Comparison of ENCODE assay signal across 21 cellular contexts in the genomic region with DNA sequence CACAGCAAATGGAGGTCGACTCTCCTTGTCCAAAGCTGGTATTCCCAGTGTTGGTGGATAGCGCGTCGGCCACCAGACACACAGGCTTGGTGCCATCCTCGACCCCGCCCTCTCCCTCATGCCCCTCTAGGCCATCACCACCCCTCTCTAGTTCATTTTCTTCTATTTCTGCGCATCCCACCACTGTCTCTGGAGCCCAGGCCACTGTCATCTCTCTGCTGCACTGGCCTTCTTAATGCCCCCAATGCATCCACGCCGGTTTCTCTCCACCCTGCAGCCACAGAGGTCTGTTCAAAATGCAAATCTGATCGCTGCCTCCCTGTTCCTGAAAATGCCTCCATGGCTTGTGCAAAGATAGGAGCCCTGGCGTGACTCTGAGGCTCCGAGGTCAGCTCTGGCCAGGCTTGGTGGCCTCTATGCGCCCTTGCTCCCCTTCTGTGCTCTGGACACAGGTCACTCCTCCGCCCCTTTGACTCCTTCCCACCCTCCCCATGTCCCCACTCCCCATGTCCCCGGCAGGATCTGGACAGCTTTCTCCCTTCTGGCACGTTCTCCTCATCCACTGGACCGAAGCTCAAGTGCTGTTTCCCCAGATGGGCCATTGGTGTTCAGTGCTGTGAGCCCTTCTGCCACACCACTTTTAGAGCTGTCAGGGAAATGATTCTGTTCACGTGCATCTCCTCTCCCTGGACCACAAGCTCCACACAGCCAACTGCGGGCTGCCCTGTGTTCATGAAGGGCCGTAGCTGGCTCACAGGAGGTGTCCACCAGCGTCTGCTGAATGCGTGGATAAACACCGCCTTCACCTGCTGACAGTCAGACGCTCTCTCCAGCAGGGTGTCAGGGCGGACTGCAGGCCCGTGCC. TPM values are rescaled to one million over a fixed set of nuclear protein-coding genes. Genes with fewer than 3 reads are reported as not detected.
A peak's percentile ranks its signal among the peaks of the same experiment; 100 is the strongest.
DNase-seq lines count a peak whose midpoint lies in the region; ATAC-seq and TF ChIP-seq lines count a peak whose summit lies in the region.
"Had no signal": no experiment of that assay in that cellular context is flagged by ENCODE, and none has a peak within 500 bp of the region (broad histone marks: within the 10 kb centered on the region; RNA-seq: fewer than 3 reads in every experiment).

No MANE protein-coding gene starts in this region.

- no peak for ATAC-seq in HG02571 (IDR thresholded peaks at IDR 0.05; ENCODE audit: unreplicated experiment)
- no peak for ATAC-seq in GM21737 (IDR thresholded peaks at IDR 0.05; ENCODE audit: unreplicated experiment)
- ATAC-seq: activated naive CD8-positive, alpha-beta T cell treated with anti-CD3 and anti-CD28 coated beads, Interleukin-2, amount 50 U/mL, for 24 hours; body of pancreas; foreskin keratinocyte; stimulated activated effector memory CD8-positive, alpha-beta T cell treated with anti-CD3 and anti-CD28 coated beads, Interleukin-12 subunit alpha, Interleukin-12 subunit beta, amount 100 ng/mL, for 72 hours; WTC11 had no signal

- H3K4me1 ChIP-seq in thyroid gland, result peaks cover 12 to 14% of the 10 kb centered on the region in 2 donors
- H3K4me1 ChIP-seq: foreskin keratinocyte, parathyroid adenoma had no signal

- CTCF ChIA-PET in activated naive CD4-positive, alpha-beta T cell treated with anti-CD3 and anti-CD28 coated beads, Interleukin-2, amount 10 ng/mL, durations not matched to agents 7 days and 5 days (lab: Charles Lee), result interaction anchor here (0.7 to 1.4 kb wide), 2 partner anchors 79 to 80 kb away, joined by 3 read pairs; no protein-coding TSS in a partner anchor
- CTCF ChIA-PET in activated naive CD4-positive, alpha-beta T cell treated with anti-CD3 and anti-CD28 coated beads for 36 hours (lab: Charles Lee), result interaction anchor here (0.6 to 1.2 kb wide), 2 partner anchors 79 to 197 kb away, joined by 3 to 8 read pairs; no protein-coding TSS in a partner anchor

- peak; percentile 12 for DNase-seq in activated naive CD4-positive, alpha-beta T cell treated with anti-CD3 and anti-CD28 coated beads, Interleukin-2, amount 10 ng/mL, durations not matched to agents 7 days and 5 days
- DNase-seq in activated naive CD4-positive, alpha-beta T cell treated with anti-CD3 and anti-CD28 coated beads for 36 hours, result no peak
- DNase-seq in cerebellar cortex (ENCODE audit: low spot score) (peak; percentile 78), mesenteric fat pad (ENCODE audit: low spot score) (peak; percentile 77), thyroid gland (peak; percentile 69 to 73), GOT3 (lab: John Stamatoyannopoulos, UW) (no peak)
- DNase-seq: activated naive CD8-positive, alpha-beta T cell treated with anti-CD3 and anti-CD28 coated beads, Interleukin-2, amount 50 U/mL, for 24 hours; body of pancreas; foreskin keratinocyte; KG1; NCI-H2029; NCI-H345 had no signal

- no peaks in the 10 kb centered on the region for H3K9me3 Mint-ChIP-seq in activated naive CD4-positive, alpha-beta T cell treated with anti-CD3 and anti-CD28 coated beads, Interleukin-2, amount 10 ng/mL, durations not matched to agents 7 days and 5 days
- no peaks in the 10 kb centered on the region for H3K9me3 Mint-ChIP-seq in activated naive CD4-positive, alpha-beta T cell treated with anti-CD3 and anti-CD28 coated beads for 36 hours
- H3K9me3 Mint-ChIP-seq: activated naive CD8-positive, alpha-beta T cell treated with anti-CD3 and anti-CD28 coated beads, Interleukin-2, amount 50 U/mL, for 24 hours; dendritic cell treated with granulocyte-macrophage colony-stimulating factor and Interleukin-4, amounts not matched to agents 40 ng/mL and 50 ng/mL, for 4 days; stimulated activated effector memory CD8-positive, alpha-beta T cell treated with anti-CD3 and anti-CD28 coated beads, Interleukin-12 subunit alpha, Interleukin-12 subunit beta, amount 100 ng/mL, for 72 hours; WTC11 had no signal

- no peak overlapping the region for H3K4me3 Mint-ChIP-seq in activated naive CD4-positive, alpha-beta T cell treated with anti-CD3 and anti-CD28 coated beads, Interleukin-2, amount 10 ng/mL, durations not matched to agents 7 days and 5 days
- no peak overlapping the region for H3K4me3 Mint-ChIP-seq in activated naive CD4-positive, alpha-beta T cell treated with anti-CD3 and anti-CD28 coated beads for 36 hours
- H3K4me3 Mint-ChIP-seq: activated naive CD8-positive, alpha-beta T cell treated with anti-CD3 and anti-CD28 coated beads, Interleukin-2, amount 50 U/mL, for 24 hours; dendritic cell treated with granulocyte-macrophage colony-stimulating factor and Interleukin-4, amounts not matched to agents 40 ng/mL and 50 ng/mL, for 4 days; memory B cell; stimulated activated effector memory CD8-positive, alpha-beta T cell treated with anti-CD3 and anti-CD28 coated beads, Interleukin-12 subunit alpha, Interleukin-12 subunit beta, amount 100 ng/mL, for 72 hours; WTC11 had no signal

- TF ChIP-seq CTCF in thyroid gland (IDR thresholded peaks at IDR 0.05), result no peak

- H3K9me3 ChIP-seq in thyroid gland, result no peaks in the 10 kb centered on the region
- H3K9me3 ChIP-seq: body of pancreas, SK-N-SH had no signal

- H3K4me1 Mint-ChIP-seq in activated naive CD4-positive, alpha-beta T cell treated with anti-CD3 and anti-CD28 coated beads, Interleukin-2, amount 10 ng/mL, durations not matched to agents 7 days and 5 days, result peaks cover 7% of the 10 kb centered on the region
- H3K4me1 Mint-ChIP-seq in activated naive CD4-positive, alpha-beta T cell treated with anti-CD3 and anti-CD28 coated beads for 36 hours (ENCODE audit: low read depth), result peaks cover 8% of the 10 kb centered on the region
- H3K4me1 Mint-ChIP-seq: memory B cell had no signal

- no peaks in the 10 kb centered on the region for H3K36me3 Mint-ChIP-seq in activated naive CD4-positive, alpha-beta T cell treated with anti-CD3 and anti-CD28 coated beads, Interleukin-2, amount 10 ng/mL, durations not matched to agents 7 days and 5 days
- H3K36me3 Mint-ChIP-seq in activated naive CD4-positive, alpha-beta T cell treated with anti-CD3 and anti-CD28 coated beads for 36 hours (ENCODE audit: low read depth), result no peaks in the 10 kb centered on the region
- H3K36me3 Mint-ChIP-seq: memory B cell; stimulated activated effector memory CD8-positive, alpha-beta T cell treated with anti-CD3 and anti-CD28 coated beads, Interleukin-12 subunit alpha, Interleukin-12 subunit beta, amount 100 ng/mL, for 72 hours; WTC11 had no signal

- H3K4me3 ChIP-seq in thyroid gland (replicated peaks in 1 of 3), result no peak overlapping the region
- H3K4me3 ChIP-seq: body of pancreas had no signal

- H3K27me3 ChIP-seq in thyroid gland, result no peaks in the 10 kb centered on the region
- H3K27me3 ChIP-seq: foreskin keratinocyte had no signal

- H3K27ac ChIP-seq in thyroid gland, result no peak overlapping the region
- H3K27ac ChIP-seq: body of pancreas, C4-2B, foreskin keratinocyte, parathyroid adenoma had no signal

- no peaks in the 10 kb centered on the region for H3K36me3 ChIP-seq in thyroid gland

- TF ChIP-seq POLR2A in thyroid gland (IDR thresholded peaks at IDR 0.05), result no peak

- WGBS in thyroid gland, 2 donors, result 52 to 66% methylated on average over 26 of the region's 26 CpGs

- no peak overlapping the region for H3K27ac Mint-ChIP-seq in activated naive CD4-positive, alpha-beta T cell treated with anti-CD3 and anti-CD28 coated beads, Interleukin-2, amount 10 ng/mL, durations not matched to agents 7 days and 5 days
- no peak overlapping the region for H3K27ac Mint-ChIP-seq in activated naive CD4-positive, alpha-beta T cell treated with anti-CD3 and anti-CD28 coated beads for 36 hours
- H3K27ac Mint-ChIP-seq: activated naive CD8-positive, alpha-beta T cell treated with anti-CD3 and anti-CD28 coated beads, Interleukin-2, amount 50 U/mL, for 24 hours; dendritic cell treated with granulocyte-macrophage colony-stimulating factor and Interleukin-4, amounts not matched to agents 40 ng/mL and 50 ng/mL, for 4 days; memory B cell; stimulated activated effector memory CD8-positive, alpha-beta T cell treated with anti-CD3 and anti-CD28 coated beads, Interleukin-12 subunit alpha, Interleukin-12 subunit beta, amount 100 ng/mL, for 72 hours had no signal

- H3K27me3 Mint-ChIP-seq in activated naive CD4-positive, alpha-beta T cell treated with anti-CD3 and anti-CD28 coated beads, Interleukin-2, amount 10 ng/mL, durations not matched to agents 7 days and 5 days, result peaks cover 6% of the 10 kb centered on the region
- H3K27me3 Mint-ChIP-seq in activated naive CD4-positive, alpha-beta T cell treated with anti-CD3 and anti-CD28 coated beads for 36 hours (ENCODE audit: low read depth), result peaks cover 8% of the 10 kb centered on the region

- intact Hi-C loops in activated naive CD4-positive, alpha-beta T cell treated with anti-CD3 and anti-CD28 coated beads for 36 hours (cut with micrococcal nuclease), result no loop called here
- intact Hi-C loops in thyroid gland (cut with DNase I), result loop anchor here (5.0 to 10.0 kb wide), 2 partner anchors 76 to 184 kb away; partner anchors contain the start of gene RASGEF1C

RNA-seq across cellular contexts. Expression of gene RNF130, which starts 59.5 kb away (rescaled TPM):
- 10 to 100 TPM; 10.3 to 11.9 TPM for total RNA-seq in activated naive CD4-positive, alpha-beta T cell treated with anti-CD3 and anti-CD28 coated beads for 36 hours
- total RNA-seq in mesenteric fat pad, result 135 TPM
- 100 to 1,000 TPM in 1 of 4 donors, 10 to 100 TPM in 3; 55.0 to 121 (median 69.4) TPM for total RNA-seq in thyroid gland

Comparison
In these comparisons a context has a peak if more than half of its experiments do, and no peak if none do; other contexts are left out.
1. DNase-seq: peak in activated naive CD4-positive, alpha-beta T cell treated with anti-CD3 and anti-CD28 coated beads, Interleukin-2, amount 10 ng/mL, durations not matched to agents 7 days and 5 days (single experiment), cerebellar cortex (single experiment), mesenteric fat pad (single experiment) and thyroid gland (2 of 2); none in activated naive CD4-positive, alpha-beta T cell treated with anti-CD3 and anti-CD28 coated beads for 36 hours (single experiment) and GOT3 (single experiment).
2. RNA of gene RNF130, which starts 59.5 kb away (total RNA-seq): 135 TPM in mesenteric fat pad (single experiment) and 55.0 to 121 TPM in thyroid gland; 10.3 to 11.9 TPM in activated naive CD4-positive, alpha-beta T cell treated with anti-CD3 and anti-CD28 coated beads for 36 hours; every median in the first group is over 4 times any median in the second.